In genomic region chr20:48516196-48516595, GRCh38 we compare ENCODE assay signal across 8 cellular contexts.
A peak's percentile ranks its signal among the peaks of the same experiment; 100 is the strongest.
DNase-seq lines count a peak whose midpoint lies in the region; TF ChIP-seq lines count a peak whose summit lies in the region.
"Not testable (repeated sequence)": the region's sequence is repeated elsewhere in the genome, so short reads cannot be mapped to it uniquely, and the experiment has no call there.

No MANE protein-coding gene starts in this region.

- 69 to 73% methylated on average over 11 of the region's 11 CpGs for WGBS in testis, 2 donors

- H3K27me3 Mint-ChIP-seq in IgD-negative memory B cell (peaks cover 16% of the 10 kb centered on the region), nephron progenitor cell (ENCODE audit: low read depth, poor library complexity) (peaks cover 37% of the 10 kb centered on the region)

- H3K4me1 Mint-ChIP-seq in IgD-negative memory B cell, result not testable (repeated sequence)
- peaks cover 34% of the 10 kb centered on the region for H3K4me1 Mint-ChIP-seq in nephron progenitor cell

- intact Hi-C loops in testis (cut with DNase I; ENCODE audit: low total_unique reads), result not testable (repeated sequence)

- TF ChIP-seq POLR2A in testis (IDR thresholded peaks at IDR 0.05), result not testable (repeated sequence)

- H3K27ac ChIP-seq in BLaER1 treated with 17β-estradiol and CSF1 and Interleukin-3, amounts not matched to agents 10 nM and 100 nM, result peak overlapping the region in 6 of 11 experiments; percentile 4 to 65 (median 50); a peak in 8 of 22 replicates
- peak overlapping the region; percentile 39 for H3K27ac ChIP-seq in RWPE1
- H3K27ac ChIP-seq in testis, result not testable (repeated sequence)

- H3K9me3 ChIP-seq in BLaER1 treated with 17β-estradiol and CSF1 and Interleukin-3, amounts not matched to agents 10 nM and 100 nM (replicated peaks in 1 of 11), result peaks cover 2 to 22% (median 15%) of the 10 kb centered on the region in 11 experiments; a peak in 11 of 22 replicates
- not testable (repeated sequence) for H3K9me3 ChIP-seq in testis

- not testable (repeated sequence) for H3K27me3 ChIP-seq in BLaER1 treated with 17β-estradiol and CSF1 and Interleukin-3, amounts not matched to agents 10 nM and 100 nM; testis

- H3K4me2 ChIP-seq in BLaER1 treated with 17β-estradiol and CSF1 and Interleukin-3, amounts not matched to agents 10 nM and 100 nM, result peak overlapping the region; percentile 76 to 97 (median 89)

- peak; percentile 6 for DNase-seq in NCI-H2196 (lab: John Stamatoyannopoulos, UW; ENCODE audit: unreplicated experiment)
- not testable (repeated sequence) for DNase-seq in RWPE1 (ENCODE audit: low spot score); nephron progenitor cell
- peak; percentile 62 for DNase-seq in dermis blood vessel endothelial cell
- peak; percentile 34 for DNase-seq in iPS-NIHi7 (ENCODE audit: extremely low spot score)
- DNase-seq in testis, result peak; percentile 32

- TF ChIP-seq CTCF in RWPE1 (conservative IDR thresholded peaks at IDR 0.05; ENCODE audit: low read depth); nephron progenitor cell (IDR thresholded peaks at IDR 0.05); testis (IDR thresholded peaks at IDR 0.05): not testable (repeated sequence)

- peak overlapping the region in 2 of 4 donors; percentile 0 to 3 for H3K4me3 Mint-ChIP-seq in IgD-negative memory B cell
- H3K4me3 Mint-ChIP-seq in nephron progenitor cell, result peak overlapping the region; percentile 48

- CTCF ChIA-PET in RWPE1 (lab: Yijun Ruan, JAX), result interaction anchor here (0.5 to 1.2 kb wide), 5 partner anchors 28 to 621 kb away, joined by 3 to 11 read pairs (median 3); no protein-coding TSS in a partner anchor

- peak overlapping the region in 3 of 10 experiments; percentile 10 to 29 (median 27); a peak in 6 of 20 replicates for H3K4me3 ChIP-seq in BLaER1 treated with 17β-estradiol and CSF1 and Interleukin-3, amounts not matched to agents 10 nM and 100 nM
- H3K4me3 ChIP-seq in testis, result not testable (repeated sequence)

- H3K36me3 ChIP-seq in BLaER1 treated with 17β-estradiol and CSF1 and Interleukin-3, amounts not matched to agents 10 nM and 100 nM; testis (ENCODE audit: low read depth, missing control alignments): not testable (repeated sequence)

- POLR2A ChIA-PET in RWPE1 (lab: Yijun Ruan, JAX; ENCODE audit: low non-redundant PET), result interaction anchor here (1.3 kb wide), 1 partner anchor 621 kb away, joined by 17 read pairs; no protein-coding TSS in a partner anchor

- H3K4me1 ChIP-seq in BLaER1 treated with 17β-estradiol and CSF1 and Interleukin-3, amounts not matched to agents 10 nM and 100 nM, result peaks cover 11 to 40% (median 32%) of the 10 kb centered on the region in 10 experiments
- not testable (repeated sequence) for H3K4me1 ChIP-seq in testis

- not testable (repeated sequence) for H4K20me1 ChIP-seq in BLaER1 treated with 17β-estradiol and CSF1 and Interleukin-3, amounts not matched to agents 10 nM and 100 nM

- H3K27ac Mint-ChIP-seq in IgD-negative memory B cell, result peak overlapping the region in 2 of 3 donors; percentile 0 to 65
- peak overlapping the region; percentile 34 for H3K27ac Mint-ChIP-seq in nephron progenitor cell

- H3K36me3 Mint-ChIP-seq in IgD-negative memory B cell, result not testable (repeated sequence)
- H3K36me3 Mint-ChIP-seq in nephron progenitor cell (ENCODE audit: low read depth), result peaks cover 22% of the 10 kb centered on the region

- H3K9ac ChIP-seq in BLaER1 treated with 17β-estradiol and CSF1 and Interleukin-3, amounts not matched to agents 10 nM and 100 nM, result peak overlapping the region in 8 of 11 experiments; percentile 23 to 65 (median 32); a peak in 9 of 22 replicates

- not testable (repeated sequence) for H3K9me3 Mint-ChIP-seq in IgD-negative memory B cell
- peaks cover 54% of the 10 kb centered on the region for H3K9me3 Mint-ChIP-seq in nephron progenitor cell
